ENCODE assay signal across 16 cellular contexts in the genomic region with DNA sequence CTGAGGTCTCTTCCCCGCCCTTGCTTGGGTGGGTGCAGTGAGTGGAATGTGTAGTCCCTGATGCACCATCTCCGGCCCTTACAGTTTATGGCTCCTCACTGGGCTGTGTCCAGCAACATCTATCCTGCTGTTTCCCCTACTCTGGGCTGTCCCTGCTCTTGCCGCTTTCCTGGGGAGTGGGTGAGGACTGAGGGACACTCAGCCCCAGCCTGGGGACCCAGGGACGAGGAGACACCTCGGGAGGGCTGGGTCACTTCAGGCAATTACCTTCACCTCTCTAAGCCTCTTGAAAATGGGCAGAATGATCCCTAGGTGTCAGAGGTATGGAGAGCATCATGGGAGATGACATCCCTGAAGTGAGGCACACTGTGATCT. TPM values are rescaled to one million over a fixed set of nuclear protein-coding genes. Genes with fewer than 3 reads are reported as not detected.
A peak's percentile ranks its signal among the peaks of the same experiment; 100 is the strongest.
DNase-seq lines count a peak whose midpoint lies in the region; FAIRE-seq and TF ChIP-seq lines count a peak whose summit lies in the region.
"Had no signal": no experiment of that assay in that cellular context is flagged by ENCODE, and none has a peak within 500 bp of the region (broad histone marks: within the 10 kb centered on the region; RNA-seq: fewer than 3 reads in every experiment).

No MANE protein-coding gene starts in this region.

- H3K36me3 Mint-ChIP-seq in activated CD4-positive, alpha-beta memory T cell treated with anti-CD3 and anti-CD28 coated beads, Interleukin-2, amount 10 ng/mL, durations not matched to agents 7 days and 5 days (ENCODE audit: low read depth), result peaks cover 18% of the 10 kb centered on the region
- H3K36me3 Mint-ChIP-seq: IgD-negative memory B cell had no signal

- H3K9ac ChIP-seq in kidney (ENCODE audit: low read length in 2 of 2) (no peak overlapping the region), GM23248 (no peak overlapping the region)

- no peaks in the 10 kb centered on the region for H4K20me1 ChIP-seq in GM23248 (ENCODE audit: insufficient read depth)

- H2AFZ ChIP-seq in GM23248, result no peak overlapping the region

- no peaks in the 10 kb centered on the region for H3F3A ChIP-seq in GM23248 (ENCODE audit: insufficient read depth)

- no peak overlapping the region for H3K4me3 Mint-ChIP-seq in activated CD4-positive, alpha-beta memory T cell treated with anti-CD3 and anti-CD28 coated beads, Interleukin-2, amount 10 ng/mL, durations not matched to agents 7 days and 5 days
- H3K4me3 Mint-ChIP-seq: IgD-negative memory B cell had no signal

- CTCF ChIA-PET in activated CD4-positive, alpha-beta memory T cell treated with anti-CD3 and anti-CD28 coated beads, Interleukin-2, amount 10 ng/mL, durations not matched to agents 7 days and 5 days (lab: Charles Lee), result no interaction called here

- no peaks in the 10 kb centered on the region for H3K79me2 ChIP-seq in GM23248 (ENCODE audit: insufficient read depth)

- peaks cover 2% of the 10 kb centered on the region for H3K27me3 Mint-ChIP-seq in activated CD4-positive, alpha-beta memory T cell treated with anti-CD3 and anti-CD28 coated beads, Interleukin-2, amount 10 ng/mL, durations not matched to agents 7 days and 5 days
- H3K27me3 Mint-ChIP-seq: IgD-negative memory B cell had no signal

- H3K4me3 ChIP-seq in kidney (ENCODE audit: low read length in 2 of 2), result no peak overlapping the region
- no peak overlapping the region for H3K4me3 ChIP-seq in suprapubic skin
- no peak overlapping the region for H3K4me3 ChIP-seq in GM23248

- H3K27me3 ChIP-seq in suprapubic skin (peaks cover 6% of the 10 kb centered on the region), GM23248 (replicated peaks; ENCODE audit: insufficient read depth) (peaks cover 11% of the 10 kb centered on the region; the same call in 1 of the 2 replicates)

- H3K27ac Mint-ChIP-seq in activated CD4-positive, alpha-beta memory T cell treated with anti-CD3 and anti-CD28 coated beads, Interleukin-2, amount 10 ng/mL, durations not matched to agents 7 days and 5 days, result no peak overlapping the region
- H3K27ac Mint-ChIP-seq: IgD-negative memory B cell had no signal

- DNase-seq in activated CD8-positive, alpha-beta memory T cell treated with anti-CD3 and anti-CD28 coated beads for 24 hours, result peak; percentile 50
- DNase-seq in activated CD8-positive, alpha-beta memory T cell treated with anti-CD3 and anti-CD28 coated beads, Interleukin-2, amount 50 U/mL, for 4 hours, result no peak
- DNase-seq in activated CD4-positive, alpha-beta memory T cell treated with anti-CD3 and anti-CD28 coated beads, Interleukin-2, amount 10 ng/mL, durations not matched to agents 7 days and 5 days, result peak; percentile 12
- DNase-seq in kidney, result peak; percentile 25
- DNase-seq in suprapubic skin (ENCODE audit: low spot score in 2 of 2), result peak; percentile 29 to 68
- no peak for DNase-seq in erythroblast (lab: John Stamatoyannopoulos, UW)
- DNase-seq in DMS153 (lab: John Stamatoyannopoulos, UW), result no peak
- no peak for DNase-seq in GM23248
- DNase-seq: EL, NCI-H1930, NCI-H2171 treated with DMSO at 0.1 percent for 48 hours, NCI-H510A, NCI-H82 had no signal

- no peaks in the 10 kb centered on the region for H3K9me3 ChIP-seq in kidney (ENCODE audit: control insufficient read depth in 1 of 2, low read length in 2 of 2)
- no peaks in the 10 kb centered on the region for H3K9me3 ChIP-seq in suprapubic skin
- no peaks in the 10 kb centered on the region for H3K9me3 ChIP-seq in GM23248 (ENCODE audit: low read depth)

- no peak overlapping the region for H3K4me2 ChIP-seq in GM23248 (ENCODE audit: unreplicated experiment)

- H3K9me2 ChIP-seq in GM23248 (ENCODE audit: insufficient read depth), result no peaks in the 10 kb centered on the region

- FAIRE-seq in kidney (lab: Jason Lieb, UNC), result no peak
- FAIRE-seq: A204.1 had no signal

- no peak overlapping the region for H3K27ac ChIP-seq in kidney (ENCODE audit: low read depth in 2 of 2, low read length in 2 of 2)
- no peak overlapping the region for H3K27ac ChIP-seq in suprapubic skin
- no peak overlapping the region for H3K27ac ChIP-seq in GM23248
- H3K27ac ChIP-seq: C4-2B had no signal

- H3K4me1 Mint-ChIP-seq in activated CD4-positive, alpha-beta memory T cell treated with anti-CD3 and anti-CD28 coated beads, Interleukin-2, amount 10 ng/mL, durations not matched to agents 7 days and 5 days, result no peaks in the 10 kb centered on the region

- TF ChIP-seq EP300 in suprapubic skin (IDR thresholded peaks at IDR 0.05), result no peak

- POLR2A ChIA-PET in activated CD4-positive, alpha-beta memory T cell treated with anti-CD3 and anti-CD28 coated beads, Interleukin-2, amount 10 ng/mL, durations not matched to agents 7 days and 5 days (lab: Charles Lee), result no interaction called here

- no peaks in the 10 kb centered on the region for H3K4me1 ChIP-seq in kidney (ENCODE audit: control insufficient read depth in 1 of 2, insufficient read depth in 1 of 2, low read depth in 1 of 2, low read length in 2 of 2)
- H3K4me1 ChIP-seq in suprapubic skin, result no peaks in the 10 kb centered on the region
- H3K4me1 ChIP-seq in GM23248 (ENCODE audit: insufficient read depth), result peaks cover 5% of the 10 kb centered on the region; the same call in 1 of the 2 replicates

- in situ Hi-C loops in GM23248 (cut with MboI), result no loop called here

- H3K9me3 Mint-ChIP-seq in activated CD4-positive, alpha-beta memory T cell treated with anti-CD3 and anti-CD28 coated beads, Interleukin-2, amount 10 ng/mL, durations not matched to agents 7 days and 5 days, result no peaks in the 10 kb centered on the region
- H3K9me3 Mint-ChIP-seq: IgD-negative memory B cell had no signal

- WGBS in suprapubic skin, result 92% methylated on average over 2 of the region's 5 CpGs
- 56% methylated on average over 5 of the region's 5 CpGs for WGBS in GM23248 (ENCODE audit: low coverage in 1 of 2, low lambda C conversion rate in 2 of 2, missing lambda C conversion rate in 2 of 2), 2 experiments

- intact Hi-C loops in kidney (cut with DNase I), result no loop called here

- H3K36me3 ChIP-seq in kidney (ENCODE audit: control insufficient read depth in 1 of 2, insufficient read depth in 2 of 2, low read length in 2 of 2) (no peaks in the 10 kb centered on the region), suprapubic skin (no peaks in the 10 kb centered on the region), GM23248 (ENCODE audit: low read depth) (no peaks in the 10 kb centered on the region)

- TF ChIP-seq POLR2A in suprapubic skin (IDR thresholded peaks at IDR 0.05) (no peak), erythroblast (IDR thresholded peaks at IDR 0.05; ENCODE audit: low read length) (no peak)

- TF ChIP-seq CTCF in kidney (IDR thresholded peaks at IDR 0.05; ENCODE audit: borderline replicate concordance, extremely low read depth, insufficient read depth) (no peak), suprapubic skin (IDR thresholded peaks at IDR 0.05) (no peak)

RNA-seq across cellular contexts. Expression of gene LRP8, which starts 13.6 kb away (rescaled TPM):
- 10 to 100 TPM; 51.5 to 52.7 TPM for total RNA-seq in activated CD4-positive, alpha-beta memory T cell treated with anti-CD3 and anti-CD28 coated beads, Interleukin-2, amount 10 ng/mL, durations not matched to agents 7 days and 5 days
- total RNA-seq in kidney, result 6.9 TPM
- polyA plus RNA-seq in kidney (ENCODE audit: insufficient read depth, low read depth, low replicate concordance), result 1.4 TPM
- total RNA-seq in suprapubic skin, result 10 to 100 TPM in 1 of 4 donors, 1 to 10 TPM in 3; 2.8 to 11.8 (median 4.1) TPM
- 6.3 and 8.9 TPM in 2 replicates for total RNA-seq in GM23248 (2014; rRNA removed; shearing (Covaris generic))
- 1.3 TPM in 2 replicates for polyA plus RNA-seq in GM23248 (2016; fragmentation: Nextera tagmentation; extraction: Ambion mirVana)

Comparison
In these comparisons a context has a peak if more than half of its experiments do, and no peak if none do; other contexts are left out.
1. DNase-seq: peak in activated CD8-positive, alpha-beta memory T cell treated with anti-CD3 and anti-CD28 coated beads for 24 hours (single experiment), activated CD4-positive, alpha-beta memory T cell treated with anti-CD3 and anti-CD28 coated beads, Interleukin-2, amount 10 ng/mL, durations not matched to agents 7 days and 5 days (single experiment), kidney (single experiment) and suprapubic skin (2 of 2); none in activated CD8-positive, alpha-beta memory T cell treated with anti-CD3 and anti-CD28 coated beads, Interleukin-2, amount 50 U/mL, for 4 hours (single experiment), erythroblast (0 of 2), DMS153 (single experiment) and GM23248 (single experiment).